ENCODE assay signal across 8 cellular contexts in genomic region chr15:83837946-83838571, GRCh38.
A peak's percentile ranks its signal among the peaks of the same experiment; 100 is the strongest.
DNase-seq lines count a peak whose midpoint lies in the region; ATAC-seq and TF ChIP-seq lines count a peak whose summit lies in the region.

No MANE protein-coding gene starts in this region.

- H3K4me1 ChIP-seq in heart left ventricle (peaks cover 0 to 10% (median 5%) of the 10 kb centered on the region in 12 donors), testis (no peaks in the 10 kb centered on the region)

- TF ChIP-seq CTCF in GM12874 (IDR thresholded peaks at IDR 0.05; ENCODE audit: insufficient read depth, low read depth, low read length): peak; percentile 55
- peak; percentile 52 for TF ChIP-seq CTCF in RWPE1 (conservative IDR thresholded peaks at IDR 0.05; ENCODE audit: low read depth)
- peak; percentile 16 to 62 (median 38) for TF ChIP-seq CTCF in heart left ventricle (IDR thresholded peaks at IDR 0.05)
- peak in 1 of 3 experiments; percentile 34 for TF ChIP-seq CTCF in testis (IDR thresholded peaks at IDR 0.05)

- H3K4me1 Mint-ChIP-seq in activated CD4-positive, alpha-beta T cell treated with anti-CD3 and anti-CD28 coated beads, Interleukin-2, amount 10 ng/mL, durations not matched to agents 7 days and 5 days: no peaks in the 10 kb centered on the region

- H3K27ac ChIP-seq in RWPE1 (no peak overlapping the region), heart left ventricle (no peak overlapping the region), testis (no peak overlapping the region)

- DNase-seq in ACHN (peak; percentile 69), RWPE1 (ENCODE audit: low spot score) (peak; percentile 26), heart left ventricle (peak in 3 of 5 donors; percentile 33 to 55 (median 42)), testis (peak; percentile 63), T-helper 2 cell (no peak), GF-D8 (lab: John Stamatoyannopoulos, UW) (no peak)
- no peak for DNase-seq in activated CD4-positive, alpha-beta T cell treated with anti-CD3 and anti-CD28 coated beads, Interleukin-2, amount 10 ng/mL, durations not matched to agents 7 days and 5 days

- no peaks in the 10 kb centered on the region for H3K36me3 Mint-ChIP-seq in activated CD4-positive, alpha-beta T cell treated with anti-CD3 and anti-CD28 coated beads, Interleukin-2, amount 10 ng/mL, durations not matched to agents 7 days and 5 days (ENCODE audit: low read depth)

- intact Hi-C loops in heart left ventricle (cut with DNase I) (loop anchor here in 2 of 10 donors (10.0 kb wide), 3 partner anchors 63 to 263 kb away; no protein-coding TSS in a partner anchor), testis (cut with DNase I; ENCODE audit: low total_unique reads) (no loop called here)

- CTCF ChIA-PET in RWPE1 (lab: Yijun Ruan, JAX): interaction anchor here (0.6 to 0.8 kb wide), 3 partner anchors 20 to 770 kb away, joined by 3 read pairs; no protein-coding TSS in a partner anchor
- CTCF ChIA-PET in activated CD4-positive, alpha-beta T cell treated with anti-CD3 and anti-CD28 coated beads, Interleukin-2, amount 10 ng/mL, durations not matched to agents 7 days and 5 days (lab: Charles Lee): interaction anchor here (0.6 kb wide), 1 partner anchor 17 kb away, joined by 3 read pairs; no protein-coding TSS in a partner anchor

- no peaks in the 10 kb centered on the region for H3K9me3 Mint-ChIP-seq in activated CD4-positive, alpha-beta T cell treated with anti-CD3 and anti-CD28 coated beads, Interleukin-2, amount 10 ng/mL, durations not matched to agents 7 days and 5 days

- H3K4me3 ChIP-seq in heart left ventricle: no peak overlapping the region
- no peak overlapping the region for H3K4me3 ChIP-seq in testis

- in situ Hi-C loops in ACHN (cut with HindIII; ENCODE audit: low pct_ligation_motif_present, low pct_unique_long_range_greater_than_20kb, low sequenced_read_pairs): no loop called here

- H3K9me3 ChIP-seq in heart left ventricle (no peaks in the 10 kb centered on the region), testis (no peaks in the 10 kb centered on the region)

- 23 to 42% (median 25%) methylated on average over 8 of the region's 8 CpGs for WGBS in heart left ventricle, 4 donors
- WGBS in testis, 2 donors: 28 to 38% methylated on average over 8 of the region's 8 CpGs

- no peak overlapping the region for H3K4me3 Mint-ChIP-seq in activated CD4-positive, alpha-beta T cell treated with anti-CD3 and anti-CD28 coated beads, Interleukin-2, amount 10 ng/mL, durations not matched to agents 7 days and 5 days

- H3K36me3 ChIP-seq in heart left ventricle (peaks cover 0 to 3% (median 0%) of the 10 kb centered on the region in 9 donors), testis (ENCODE audit: low read depth, missing control alignments) (no peaks in the 10 kb centered on the region)

- no peaks in the 10 kb centered on the region for H3K27me3 ChIP-seq in heart left ventricle
- no peaks in the 10 kb centered on the region for H3K27me3 ChIP-seq in testis

- peak in 3 of 4 donors; percentile 53 to 71 (median 63) for ATAC-seq in heart left ventricle

- peaks cover 5% of the 10 kb centered on the region for H3K27me3 Mint-ChIP-seq in activated CD4-positive, alpha-beta T cell treated with anti-CD3 and anti-CD28 coated beads, Interleukin-2, amount 10 ng/mL, durations not matched to agents 7 days and 5 days

- TF ChIP-seq POLR2A in heart left ventricle (IDR thresholded peaks at IDR 0.05) (no peak), testis (IDR thresholded peaks at IDR 0.05) (no peak)

- POLR2A ChIA-PET in RWPE1 (lab: Yijun Ruan, JAX; ENCODE audit: low non-redundant PET): no interaction called here
- POLR2A ChIA-PET in activated CD4-positive, alpha-beta T cell treated with anti-CD3 and anti-CD28 coated beads, Interleukin-2, amount 10 ng/mL, durations not matched to agents 7 days and 5 days (lab: Charles Lee): no interaction called here

- no peak overlapping the region for H3K27ac Mint-ChIP-seq in activated CD4-positive, alpha-beta T cell treated with anti-CD3 and anti-CD28 coated beads, Interleukin-2, amount 10 ng/mL, durations not matched to agents 7 days and 5 days

Comparison
In these comparisons a context has a peak if more than half of its experiments do, and no peak if none do; other contexts are left out.
1. DNase-seq: peak in ACHN (single experiment), RWPE1 (single experiment), heart left ventricle (3 of 5) and testis (single experiment); none in T-helper 2 cell (0 of 5), GF-D8 (single experiment) and activated CD4-positive, alpha-beta T cell treated with anti-CD3 and anti-CD28 coated beads, Interleukin-2, amount 10 ng/mL, durations not matched to agents 7 days and 5 days (single experiment).